25 cellular contexts compared by ENCODE assay signal in genomic region chr2:102304268-102304667, GRCh38. TPM values are rescaled to one million over a fixed set of nuclear protein-coding genes. Genes with fewer than 3 reads are reported as not detected.
DNase-seq lines count a peak whose midpoint lies in the region; ATAC-seq and TF ChIP-seq lines count a peak whose summit lies in the region.
"Had no signal": no experiment of that assay in that cellular context is flagged by ENCODE, and none has a peak within 500 bp of the region (broad histone marks: within the 10 kb centered on the region; RNA-seq: fewer than 3 reads in every experiment).

No MANE protein-coding gene starts in this region.

- no peak overlapping the region for H2AFZ ChIP-seq in PC-3 (ENCODE audit: low read length)

- TF ChIP-seq POLR2A in right lobe of liver (IDR thresholded peaks at IDR 0.05): no peak
- no peak for TF ChIP-seq POLR2A in sigmoid colon (IDR thresholded peaks at IDR 0.05)

- no peaks in the 10 kb centered on the region for H3K36me3 ChIP-seq in PC-3 (ENCODE audit: low read depth, low read length)
- H3K36me3 ChIP-seq in right lobe of liver: no peaks in the 10 kb centered on the region
- no peaks in the 10 kb centered on the region for H3K36me3 ChIP-seq in sigmoid colon

- ATAC-seq in PC-3 (no peak), right lobe of liver (no peak)
- ATAC-seq: body of pancreas; naive thymus-derived CD4-positive, alpha-beta T cell; stimulated activated memory B cell treated with anti-CD40 and anti-IgM and Interleukin-4, amounts not matched to agents 10 μg/mL and 1 μg/mL and 100 μg/mL, for 72 hours had no signal

- intact Hi-C loops in activated CD4-positive, alpha-beta T cell treated with anti-CD3 and anti-CD28 coated beads, Interleukin-2, amount 10 ng/mL, durations not matched to agents 24 days and 14 days (cut with micrococcal nuclease): loop anchor here (1.0 to 5.0 kb wide), 9 partner anchors 33 to 302 kb away; no protein-coding TSS in a partner anchor
- intact Hi-C loops in PC-3 (cut with micrococcal nuclease): no loop called here
- intact Hi-C loops in right lobe of liver (cut with DNase I): no loop called here
- intact Hi-C loops in sigmoid colon (cut with DNase I): no loop called here

- no peaks in the 10 kb centered on the region for H3K27me3 ChIP-seq in PC-3 (ENCODE audit: low read length)
- no peaks in the 10 kb centered on the region for H3K27me3 ChIP-seq in right lobe of liver
- H3K27me3 ChIP-seq in sigmoid colon: peaks cover 0 to 10% (median 0%) of the 10 kb centered on the region in 3 donors
- H3K27me3 ChIP-seq: body of pancreas had no signal

- H3K36me3 Mint-ChIP-seq in activated CD4-positive, alpha-beta T cell treated with anti-CD3 and anti-CD28 coated beads, Interleukin-2, amount 10 ng/mL, durations not matched to agents 24 days and 14 days (ENCODE audit: low read depth): no peaks in the 10 kb centered on the region
- H3K36me3 Mint-ChIP-seq: CD4-positive, CD25-positive, alpha-beta regulatory T cell; stimulated activated memory B cell treated with anti-CD40 and anti-IgM and Interleukin-4, amounts not matched to agents 10 μg/mL and 1 μg/mL and 100 μg/mL, for 72 hours; type B pancreatic cell had no signal

- BruUV-seq in PC-3 (replicated peaks; lab: Mats Ljungman, UMichigan): no TSS peak

- no peak for TF ChIP-seq CTCF in PC-3 (conservative IDR thresholded peaks at IDR 0.05; ENCODE audit: low read depth, low read length)
- TF ChIP-seq CTCF in cardiac fibroblast (IDR thresholded peaks at IDR 0.05; ENCODE audit: low read depth, low read length): no peak
- no peak for TF ChIP-seq CTCF in right lobe of liver (IDR thresholded peaks at IDR 0.05)
- no peak for TF ChIP-seq CTCF in sigmoid colon (IDR thresholded peaks at IDR 0.05)

- no peak overlapping the region for H3K4me3 ChIP-seq in PC-3 (ENCODE audit: low read length)
- no peak overlapping the region for H3K4me3 ChIP-seq in cardiac fibroblast (replicated peaks in 1 of 2; ENCODE audit: low read depth in 2 of 2, low read length in 2 of 2)
- H3K4me3 ChIP-seq in right lobe of liver: no peak overlapping the region
- no peak overlapping the region for H3K4me3 ChIP-seq in sigmoid colon
- H3K4me3 ChIP-seq: body of pancreas, lung, smooth muscle cell had no signal

- H3K9ac ChIP-seq in PC-3 (ENCODE audit: low read length): no peak overlapping the region
- H3K9ac ChIP-seq: SK-N-SH had no signal

- no peak overlapping the region for H3K27ac ChIP-seq in PC-3 (ENCODE audit: low read length)
- no peak overlapping the region for H3K27ac ChIP-seq in right lobe of liver
- H3K27ac ChIP-seq in sigmoid colon: no peak overlapping the region
- H3K27ac ChIP-seq: body of pancreas, HL-60 had no signal

- CTCF ChIA-PET in PC-3 (lab: Charles Lee): no interaction called here

- 38% methylated on average over 2 of the region's 2 CpGs for WGBS in right lobe of liver (ENCODE audit: insufficient coverage, low coverage, low lambda C conversion rate, missing lambda C conversion rate)
- 64 to 70% methylated on average over 2 of the region's 2 CpGs for WGBS in sigmoid colon, 2 donors

- H3K4me1 ChIP-seq in PC-3 (ENCODE audit: insufficient read depth, low read length): no peaks in the 10 kb centered on the region
- no peaks in the 10 kb centered on the region for H3K4me1 ChIP-seq in right lobe of liver
- no peaks in the 10 kb centered on the region for H3K4me1 ChIP-seq in sigmoid colon
- H3K4me1 ChIP-seq: body of pancreas had no signal

- H4K20me1 ChIP-seq in PC-3 (ENCODE audit: low read length): no peaks in the 10 kb centered on the region

- DNase-seq in activated CD4-positive, alpha-beta T cell treated with anti-CD3 and anti-CD28 coated beads, Interleukin-2, amount 10 ng/mL, durations not matched to agents 24 days and 14 days: no peak
- DNase-seq in activated CD4-positive, alpha-beta T cell treated with anti-CD3 and anti-CD28 coated beads, Interleukin-2, amount 50 U/mL, for 4 hours: no peak
- DNase-seq in PC-3: peak; percentile 14
- DNase-seq in cardiac fibroblast (ENCODE audit: low read depth in 2 of 2): peak; percentile 43 to 86
- DNase-seq in renal cortical epithelial cell (ENCODE audit: low read depth): peak; percentile 17
- DNase-seq in right lobe of liver: no peak
- DNase-seq in cortex of kidney (lab: John Stamatoyannopoulos, UW): no peak
- DNase-seq in sigmoid colon: no peak
- DNase-seq: activated effector memory CD4-positive, alpha-beta T cell treated with Interleukin-2 at 50 U/mL for 16 hours; body of pancreas; DMS153; head of caudate nucleus; KG1; NCI-H1105; NCI-H2171; NCI-H82; SK-N-SH had no signal

- H3K4me2 ChIP-seq in PC-3 (ENCODE audit: low read length): no peak overlapping the region
- H3K4me2 ChIP-seq: SK-N-SH, smooth muscle cell had no signal

- peak overlapping the region; percentile 70 for H3K4me3 Mint-ChIP-seq in activated CD4-positive, alpha-beta T cell treated with anti-CD3 and anti-CD28 coated beads, Interleukin-2, amount 10 ng/mL, durations not matched to agents 24 days and 14 days
- H3K4me3 Mint-ChIP-seq: dendritic cell treated with granulocyte-macrophage colony-stimulating factor and Interleukin-4, amounts not matched to agents 40 ng/mL and 50 ng/mL, for 4 days; stimulated activated memory B cell treated with anti-CD40 and anti-IgM and Interleukin-4, amounts not matched to agents 10 μg/mL and 1 μg/mL and 100 μg/mL, for 72 hours; type B pancreatic cell had no signal

- no peaks in the 10 kb centered on the region for H3K9me3 ChIP-seq in PC-3 (ENCODE audit: low read length)
- no peaks in the 10 kb centered on the region for H3K9me3 ChIP-seq in right lobe of liver
- no peaks in the 10 kb centered on the region for H3K9me3 ChIP-seq in sigmoid colon
- H3K9me3 ChIP-seq: body of pancreas, SK-N-SH had no signal

- H3K27me3 Mint-ChIP-seq in activated CD4-positive, alpha-beta T cell treated with anti-CD3 and anti-CD28 coated beads, Interleukin-2, amount 10 ng/mL, durations not matched to agents 24 days and 14 days: peaks cover 2% of the 10 kb centered on the region

- H3K4me1 Mint-ChIP-seq in activated CD4-positive, alpha-beta T cell treated with anti-CD3 and anti-CD28 coated beads, Interleukin-2, amount 10 ng/mL, durations not matched to agents 24 days and 14 days: peaks cover 47% of the 10 kb centered on the region

- H3K9me3 Mint-ChIP-seq in activated CD4-positive, alpha-beta T cell treated with anti-CD3 and anti-CD28 coated beads, Interleukin-2, amount 10 ng/mL, durations not matched to agents 24 days and 14 days: no peaks in the 10 kb centered on the region
- H3K9me3 Mint-ChIP-seq: CD4-positive, CD25-positive, alpha-beta regulatory T cell; dendritic cell treated with granulocyte-macrophage colony-stimulating factor and Interleukin-4, amounts not matched to agents 40 ng/mL and 50 ng/mL, for 4 days; naive thymus-derived CD4-positive, alpha-beta T cell; stimulated activated memory B cell treated with anti-CD40 and anti-IgM and Interleukin-4, amounts not matched to agents 10 μg/mL and 1 μg/mL and 100 μg/mL, for 72 hours; type B pancreatic cell had no signal

- no peaks in the 10 kb centered on the region for H3K79me2 ChIP-seq in PC-3 (ENCODE audit: low read length)

- H3K9me2 ChIP-seq in PC-3 (replicated peaks; ENCODE audit: low read length): no peaks in the 10 kb centered on the region
- H3K9me2 ChIP-seq: SK-N-SH had no signal

- POLR2A ChIA-PET in PC-3 (lab: Charles Lee; ENCODE audit: unreplicated experiment): no interaction called here

- no peaks in the 10 kb centered on the region for H3F3A ChIP-seq in PC-3 (ENCODE audit: low read length, unreplicated experiment)

- no peak for TF ChIP-seq EP300 in sigmoid colon (IDR thresholded peaks at IDR 0.05)

- H3K27ac Mint-ChIP-seq in activated CD4-positive, alpha-beta T cell treated with anti-CD3 and anti-CD28 coated beads, Interleukin-2, amount 10 ng/mL, durations not matched to agents 24 days and 14 days: peak overlapping the region; percentile 95
- H3K27ac Mint-ChIP-seq: dendritic cell treated with granulocyte-macrophage colony-stimulating factor and Interleukin-4, amounts not matched to agents 40 ng/mL and 50 ng/mL, for 4 days; stimulated activated memory B cell treated with anti-CD40 and anti-IgM and Interleukin-4, amounts not matched to agents 10 μg/mL and 1 μg/mL and 100 μg/mL, for 72 hours; type B pancreatic cell had no signal

RNA-seq across cellular contexts. Expression of gene IL1RL1, which starts 7.1 kb away (rescaled TPM):
- 0.54 and 0.84 TPM in 2 replicates for total RNA-seq in activated CD4-positive, alpha-beta T cell treated with anti-CD3 and anti-CD28 coated beads, Interleukin-2, amount 10 ng/mL, durations not matched to agents 24 days and 14 days
- total RNA-seq in PC-3 (2014; rRNA removed) (4.9 and 5.7 TPM in 2 replicates), renal cortical epithelial cell (0.05 and 4.3 TPM in 2 replicates), right lobe of liver (10 to 100 TPM in 2 of 6 experiments, 1 to 10 TPM in 4; 2.0 to 18.0 (median 4.2) TPM), sigmoid colon (10 to 100 TPM in 1 of 4 donors, 1 to 10 TPM in 3; 5.4 to 10.7 (median 8.7) TPM)
- 1 to 10 TPM in 2 of 3 donors, under 1 TPM in 1; 0.23 to 3.0 (median 3.0) TPM for polyA plus RNA-seq in sigmoid colon
- polyA plus RNA-seq: CD4-positive, CD25-positive, alpha-beta regulatory T cell; naive thymus-derived CD4-positive, alpha-beta T cell; SK-N-SH had no signal

RNA-seq across cellular contexts. Expression of gene IL18R1, which starts 51.3 kb away (rescaled TPM):
- 41.7 and 50.2 TPM in 2 replicates for total RNA-seq in activated CD4-positive, alpha-beta T cell treated with anti-CD3 and anti-CD28 coated beads, Interleukin-2, amount 10 ng/mL, durations not matched to agents 24 days and 14 days
- total RNA-seq in PC-3 (2014; rRNA removed): 1.2 and 3.6 TPM in 2 replicates
- 3.4 and 4.0 TPM in 2 replicates for total RNA-seq in renal cortical epithelial cell
- 10 to 100 TPM in 2 of 6 experiments, 1 to 10 TPM in 4; 5.5 to 11.2 (median 8.1) TPM for total RNA-seq in right lobe of liver
- 1 to 10 TPM; 1.1 to 5.2 (median 2.4) TPM for total RNA-seq in sigmoid colon
- polyA plus RNA-seq in sigmoid colon: 1 to 10 TPM in 2 of 3 donors, under 1 TPM in 1; 0.60 to 3.9 (median 1.4) TPM
- polyA plus RNA-seq: SK-N-SH had no signal

Comparison
In these comparisons a context has a peak if more than half of its experiments do, and no peak if none do; other contexts are left out.
1. DNase-seq: peak in PC-3 (single experiment), cardiac fibroblast (2 of 2) and renal cortical epithelial cell (single experiment); none in activated CD4-positive, alpha-beta T cell treated with anti-CD3 and anti-CD28 coated beads, Interleukin-2, amount 10 ng/mL, durations not matched to agents 24 days and 14 days (single experiment), activated CD4-positive, alpha-beta T cell treated with anti-CD3 and anti-CD28 coated beads, Interleukin-2, amount 50 U/mL, for 4 hours (0 of 2), right lobe of liver (0 of 3), cortex of kidney (single experiment) and sigmoid colon (single experiment).